14 cellular contexts compared by ENCODE assay signal in the genomic region with DNA sequence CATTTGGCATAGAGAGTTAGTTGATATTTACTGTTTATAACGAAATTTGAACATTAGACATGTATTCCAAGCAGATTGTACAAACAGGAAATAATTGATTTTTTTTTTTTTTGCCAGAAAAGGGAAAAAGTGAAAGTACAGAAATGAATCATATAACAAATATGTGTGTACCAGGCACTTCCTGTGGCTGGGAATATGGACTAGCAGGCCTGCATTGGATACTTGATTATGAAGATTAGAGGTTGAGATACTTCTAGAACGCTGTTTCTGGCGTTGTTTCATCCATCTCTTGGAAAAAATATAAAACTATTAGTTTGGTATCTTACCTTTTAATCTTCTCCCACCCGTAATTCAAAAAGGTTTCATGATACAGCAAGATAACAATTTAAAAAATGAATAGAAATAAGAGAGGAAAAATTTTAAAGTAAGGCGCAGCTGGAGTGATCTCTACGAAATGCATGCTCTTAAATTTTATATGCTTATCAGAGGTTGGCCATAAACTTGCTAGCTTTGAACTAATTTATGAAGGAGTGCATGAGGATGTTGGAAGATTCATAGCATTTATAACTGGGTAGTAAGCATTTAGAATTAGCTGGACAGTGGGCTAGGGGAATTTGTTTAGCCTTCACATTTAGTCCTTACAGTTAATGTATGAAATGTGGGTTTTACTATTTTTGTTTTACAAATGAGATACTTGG.
DNase-seq lines count a peak whose midpoint lies in the region; ATAC-seq lines count a peak whose summit lies in the region.
"Had no signal": no experiment of that assay in that cellular context is flagged by ENCODE, and none has a peak within 500 bp of the region (broad histone marks: within the 10 kb centered on the region; RNA-seq: fewer than 3 reads in every experiment).

No MANE protein-coding gene starts in this region.

- H3K4me1 Mint-ChIP-seq in activated CD4-positive, alpha-beta memory T cell treated with anti-CD3 and anti-CD28 coated beads for 36 hours (ENCODE audit: low read depth): peaks cover 28% of the 10 kb centered on the region

- H3K4me3 Mint-ChIP-seq in activated CD4-positive, alpha-beta memory T cell treated with anti-CD3 and anti-CD28 coated beads for 36 hours: no peak overlapping the region
- H3K4me3 Mint-ChIP-seq: naive thymus-derived CD8-positive, alpha-beta T cell had no signal

- ATAC-seq in GM18907 (IDR thresholded peaks at IDR 0.05; ENCODE audit: unreplicated experiment) (no peak), HG03025 (IDR thresholded peaks at IDR 0.05; ENCODE audit: low FRiP score, unreplicated experiment) (no peak)
- ATAC-seq: naive thymus-derived CD8-positive, alpha-beta T cell had no signal

- H3K36me3 Mint-ChIP-seq in activated CD4-positive, alpha-beta memory T cell treated with anti-CD3 and anti-CD28 coated beads for 36 hours: peaks cover 9% of the 10 kb centered on the region

- H3K9me3 Mint-ChIP-seq in activated CD4-positive, alpha-beta memory T cell treated with anti-CD3 and anti-CD28 coated beads for 36 hours: peaks cover 2% of the 10 kb centered on the region

- CTCF ChIA-PET in activated CD4-positive, alpha-beta memory T cell treated with anti-CD3 and anti-CD28 coated beads for 36 hours (lab: Charles Lee): no interaction called here

- POLR2A ChIA-PET in activated CD4-positive, alpha-beta memory T cell treated with anti-CD3 and anti-CD28 coated beads for 36 hours (lab: Charles Lee): no interaction called here

- DNase-seq in A172 (ENCODE audit: low spot score): peak; percentile 37
- DNase-seq in HS-27A (ENCODE audit: low read depth): peak; percentile 31
- peak; percentile 24 for DNase-seq in astrocyte of the hippocampus (ENCODE audit: low read depth, low spot score)
- peak; percentile 72 for DNase-seq in iris pigment epithelial cell (ENCODE audit: low read depth)
- DNase-seq in activated CD4-positive, alpha-beta memory T cell treated with anti-CD3 and anti-CD28 coated beads for 36 hours: no peak
- DNase-seq in occipital lobe (lab: John Stamatoyannopoulos, UW): no peak
- DNase-seq: 8988T; activated CD4-positive, alpha-beta T cell treated with anti-CD3 and anti-CD28 coated beads, Interleukin-2, amount 50 U/mL, for 48 hours; activated gamma-delta T cell; naive thymus-derived CD8-positive, alpha-beta T cell; NCI-H446; Peyer's patch had no signal

- no peaks in the 10 kb centered on the region for H3K27me3 Mint-ChIP-seq in activated CD4-positive, alpha-beta memory T cell treated with anti-CD3 and anti-CD28 coated beads for 36 hours
- H3K27me3 Mint-ChIP-seq: naive thymus-derived CD8-positive, alpha-beta T cell had no signal

- no peak overlapping the region for H3K27ac Mint-ChIP-seq in activated CD4-positive, alpha-beta memory T cell treated with anti-CD3 and anti-CD28 coated beads for 36 hours

- intact Hi-C loops in activated CD4-positive, alpha-beta memory T cell treated with anti-CD3 and anti-CD28 coated beads for 36 hours (cut with micrococcal nuclease): no loop called here

Comparison
In these comparisons a context has a peak if more than half of its experiments do, and no peak if none do; other contexts are left out.
1. DNase-seq: peak in A172 (single experiment), HS-27A (single experiment), astrocyte of the hippocampus (single experiment) and iris pigment epithelial cell (single experiment); none in activated CD4-positive, alpha-beta memory T cell treated with anti-CD3 and anti-CD28 coated beads for 36 hours (single experiment) and occipital lobe (single experiment).